In the genomic region with DNA sequence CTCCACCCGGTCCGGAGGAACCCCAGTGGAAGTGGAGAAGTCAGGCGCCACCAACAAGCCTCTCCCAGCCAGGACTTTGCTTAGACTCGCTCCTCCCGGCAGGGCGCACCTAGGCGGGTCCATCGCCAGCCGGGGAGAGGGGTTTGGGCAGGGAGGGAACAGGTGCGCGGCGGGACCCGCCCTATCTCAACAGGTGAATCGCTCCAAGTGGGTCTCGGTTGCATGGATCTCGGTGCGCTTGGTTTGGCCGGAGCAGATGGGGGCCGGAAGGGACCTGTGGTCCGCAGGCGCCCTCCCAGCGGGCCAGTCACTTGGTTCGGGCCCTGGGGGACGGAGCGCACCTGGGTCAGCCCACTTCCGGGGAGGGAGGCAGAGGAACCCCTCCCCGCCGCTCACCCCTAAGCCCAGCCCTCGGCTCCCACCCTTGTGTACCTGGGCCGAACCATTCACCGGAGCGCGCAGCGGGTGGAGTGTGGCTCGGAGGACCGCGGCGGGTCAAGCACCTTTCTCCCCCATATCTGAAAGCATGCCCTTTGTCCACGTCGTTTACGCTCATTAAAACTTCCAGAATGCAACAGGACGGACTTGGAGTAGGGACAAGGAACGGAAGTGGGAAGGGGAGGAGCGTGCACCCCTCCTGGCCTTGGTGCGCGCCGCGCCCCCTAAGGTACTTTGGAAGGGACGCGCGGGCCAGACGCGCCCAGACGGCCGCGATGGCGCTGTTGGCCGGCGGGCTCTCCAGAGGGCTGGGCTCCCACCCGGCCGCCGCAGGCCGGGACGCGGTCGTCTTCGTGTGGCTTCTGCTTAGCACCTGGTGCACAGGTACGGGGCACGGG, we compare ENCODE assay signal across 1 cellular context.
TF ChIP-seq lines count a peak whose summit lies in the region.

A gene with protein sequence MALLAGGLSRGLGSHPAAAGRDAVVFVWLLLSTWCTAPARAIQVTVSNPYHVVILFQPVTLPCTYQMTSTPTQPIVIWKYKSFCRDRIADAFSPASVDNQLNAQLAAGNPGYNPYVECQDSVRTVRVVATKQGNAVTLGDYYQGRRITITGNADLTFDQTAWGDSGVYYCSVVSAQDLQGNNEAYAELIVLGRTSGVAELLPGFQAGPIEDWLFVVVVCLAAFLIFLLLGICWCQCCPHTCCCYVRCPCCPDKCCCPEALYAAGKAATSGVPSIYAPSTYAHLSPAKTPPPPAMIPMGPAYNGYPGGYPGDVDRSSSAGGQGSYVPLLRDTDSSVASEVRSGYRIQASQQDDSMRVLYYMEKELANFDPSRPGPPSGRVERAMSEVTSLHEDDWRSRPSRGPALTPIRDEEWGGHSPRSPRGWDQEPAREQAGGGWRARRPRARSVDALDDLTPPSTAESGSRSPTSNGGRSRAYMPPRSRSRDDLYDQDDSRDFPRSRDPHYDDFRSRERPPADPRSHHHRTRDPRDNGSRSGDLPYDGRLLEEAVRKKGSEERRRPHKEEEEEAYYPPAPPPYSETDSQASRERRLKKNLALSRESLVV (plus strand): TSS at position 693 of the 836 bp plus-strand sequence. CDS start 21 bp downstream, at position 714.

TF ChIP-seq in HepG2, 621 proteins besides CTCF, POLR2A, EP300 and RAD21 (continued from another document and continues in another):
- TF ChIP-seq, protein P1, sequence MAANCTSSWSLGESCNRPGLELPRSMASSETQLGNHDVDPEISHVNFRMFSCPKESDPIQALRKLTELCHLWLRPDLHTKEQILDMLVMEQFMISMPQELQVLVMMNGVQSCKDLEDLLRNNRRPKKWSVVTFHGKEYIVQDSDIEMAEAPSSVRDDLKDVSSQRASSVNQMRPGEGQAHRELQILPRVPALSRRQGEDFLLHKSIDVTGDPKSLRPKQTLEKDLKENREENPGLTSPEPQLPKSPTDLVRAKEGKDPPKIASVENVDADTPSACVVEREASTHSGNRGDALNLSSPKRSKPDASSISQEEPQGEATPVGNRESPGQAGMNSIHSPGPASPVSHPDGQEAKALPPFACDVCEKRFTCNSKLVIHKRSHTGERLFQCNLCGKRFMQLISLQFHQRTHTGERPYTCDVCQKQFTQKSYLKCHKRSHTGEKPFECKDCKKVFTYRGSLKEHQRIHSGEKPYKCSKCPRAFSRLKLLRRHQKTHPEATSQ (CRISPR knock-in tag; IDR thresholded peaks at IDR 0.05; ENCODE audit: borderline replicate concordance), result peak; percentile 84
- TF ChIP-seq, protein P2, sequence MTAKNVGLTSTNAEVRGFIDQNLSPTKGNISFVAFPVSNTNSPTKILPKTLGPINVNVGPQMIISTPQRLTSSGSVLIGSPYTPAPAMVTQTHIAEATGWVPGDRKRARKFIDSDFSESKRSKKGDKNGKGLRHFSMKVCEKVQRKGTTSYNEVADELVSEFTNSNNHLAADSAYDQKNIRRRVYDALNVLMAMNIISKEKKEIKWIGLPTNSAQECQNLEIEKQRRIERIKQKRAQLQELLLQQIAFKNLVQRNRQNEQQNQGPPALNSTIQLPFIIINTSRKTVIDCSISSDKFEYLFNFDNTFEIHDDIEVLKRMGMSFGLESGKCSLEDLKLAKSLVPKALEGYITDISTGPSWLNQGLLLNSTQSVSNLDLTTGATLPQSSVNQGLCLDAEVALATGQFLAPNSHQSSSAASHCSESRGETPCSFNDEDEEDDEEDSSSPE (CRISPR knock-in tag; IDR thresholded peaks at IDR 0.05), result peak; percentile 43
- TF ChIP-seq ZNF607 (CRISPR knock-in tag; IDR thresholded peaks at IDR 0.05; ENCODE audit: borderline replicate concordance) (peak; percentile 68; the same call in 1 of the 2 replicates), ZNF878 (CRISPR knock-in tag; IDR thresholded peaks at IDR 0.05) (peak; percentile 70; the same call in 1 of the 2 replicates), CBX5 (CRISPR knock-in tag; IDR thresholded peaks at IDR 0.05; ENCODE audit: borderline replicate concordance) (peak; percentile 66), JUN (CRISPR knock-in tag; IDR thresholded peaks at IDR 0.05) (0 out of 2 replicates have a peak, but pooled peaks have one; percentile 34), ZNF550 (CRISPR knock-in tag; IDR thresholded peaks at IDR 0.05; ENCODE audit: borderline replicate concordance) (peak; percentile 63; the same call in 1 of the 2 replicates), AGO1 (IDR thresholded peaks at IDR 0.05; ENCODE audit: low read depth, low read length, poor library complexity, severe bottlenecking) (peak; percentile 27), ZFX (CRISPR knock-in tag; IDR thresholded peaks at IDR 0.05; ENCODE audit: low read depth) (peak; percentile 82), NFE2 (CRISPR knock-in tag; IDR thresholded peaks at IDR 0.05) (no peak), ZFAT (CRISPR knock-in tag; conservative IDR thresholded peaks at IDR 0.05) (no peak), ZNF451 (CRISPR knock-in tag; IDR thresholded peaks at IDR 0.05) (no peak; the same call in 1 of the 2 replicates), HOXD1 (CRISPR knock-in tag; IDR thresholded peaks at IDR 0.05) (peak; percentile 83; the same call in 1 of the 2 replicates), KDM5B (CRISPR knock-in tag; IDR thresholded peaks at IDR 0.05; ENCODE audit: borderline replicate concordance) (peak; percentile 58; the same call in 1 of the 2 replicates), MEIS1 (CRISPR knock-in tag; IDR thresholded peaks at IDR 0.05; ENCODE audit: borderline replicate concordance) (0 out of 2 replicates have a peak, but pooled peaks have one; percentile 43), ZNF337 (CRISPR knock-in tag; IDR thresholded peaks at IDR 0.05; ENCODE audit: borderline replicate concordance, low read depth) (no peak), RBAK (CRISPR knock-in tag; IDR thresholded peaks at IDR 0.05) (0 out of 2 replicates have a peak, but pooled peaks have one; percentile 31), NFATC3 (CRISPR knock-in tag; IDR thresholded peaks at IDR 0.05) (0 out of 2 replicates have a peak, but pooled peaks have one; percentile 40), NFE2L1 (CRISPR knock-in tag; IDR thresholded peaks at IDR 0.05; ENCODE audit: borderline replicate concordance) (no peak), TSC22D2 (CRISPR knock-in tag; IDR thresholded peaks at IDR 0.05; ENCODE audit: borderline replicate concordance) (peak; percentile 84), SNRNP70 (IDR thresholded peaks at IDR 0.05; ENCODE audit: low read depth, low read length) (no peak), KLF11 (CRISPR knock-in tag; IDR thresholded peaks at IDR 0.05) (no peak), ZNF724P (CRISPR knock-in tag; IDR thresholded peaks at IDR 0.05; ENCODE audit: borderline replicate concordance) (no peak; the same call in 1 of the 2 replicates), SALL2 (CRISPR knock-in tag; IDR thresholded peaks at IDR 0.05) (no peak), MED1 (CRISPR knock-in tag; IDR thresholded peaks at IDR 0.05) (no peak; the same call in 1 of the 2 replicates), MATR3 (CRISPR knock-in tag; IDR thresholded peaks at IDR 0.05) (no peak), RFXAP (CRISPR knock-in tag; IDR thresholded peaks at IDR 0.05; ENCODE audit: borderline replicate concordance) (peak; percentile 72; the same call in 1 of the 2 replicates), THAP11 (CRISPR knock-in tag; IDR thresholded peaks at IDR 0.05) (peak; percentile 80), PAX8 (CRISPR knock-in tag; IDR thresholded peaks at IDR 0.05; ENCODE audit: borderline replicate concordance) (0 out of 2 replicates have a peak, but pooled peaks have one; percentile 44), ZNF7 (CRISPR knock-in tag; IDR thresholded peaks at IDR 0.05) (no peak), POGZ (CRISPR knock-in tag; IDR thresholded peaks at IDR 0.05) (peak; percentile 39; the same call in 1 of the 2 replicates)
- TF ChIP-seq, protein P3, sequence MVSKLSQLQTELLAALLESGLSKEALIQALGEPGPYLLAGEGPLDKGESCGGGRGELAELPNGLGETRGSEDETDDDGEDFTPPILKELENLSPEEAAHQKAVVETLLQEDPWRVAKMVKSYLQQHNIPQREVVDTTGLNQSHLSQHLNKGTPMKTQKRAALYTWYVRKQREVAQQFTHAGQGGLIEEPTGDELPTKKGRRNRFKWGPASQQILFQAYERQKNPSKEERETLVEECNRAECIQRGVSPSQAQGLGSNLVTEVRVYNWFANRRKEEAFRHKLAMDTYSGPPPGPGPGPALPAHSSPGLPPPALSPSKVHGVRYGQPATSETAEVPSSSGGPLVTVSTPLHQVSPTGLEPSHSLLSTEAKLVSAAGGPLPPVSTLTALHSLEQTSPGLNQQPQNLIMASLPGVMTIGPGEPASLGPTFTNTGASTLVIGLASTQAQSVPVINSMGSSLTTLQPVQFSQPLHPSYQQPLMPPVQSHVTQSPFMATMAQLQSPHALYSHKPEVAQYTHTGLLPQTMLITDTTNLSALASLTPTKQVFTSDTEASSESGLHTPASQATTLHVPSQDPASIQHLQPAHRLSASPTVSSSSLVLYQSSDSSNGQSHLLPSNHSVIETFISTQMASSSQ (IDR thresholded peaks at IDR 0.05; ENCODE audit: low read depth), result no peak
- TF ChIP-seq, protein P3 (CRISPR knock-in tag; IDR thresholded peaks at IDR 0.05; ENCODE audit: borderline replicate concordance), result peak; percentile 72; the same call in 1 of the 2 replicates
- TF ChIP-seq, protein P4, sequence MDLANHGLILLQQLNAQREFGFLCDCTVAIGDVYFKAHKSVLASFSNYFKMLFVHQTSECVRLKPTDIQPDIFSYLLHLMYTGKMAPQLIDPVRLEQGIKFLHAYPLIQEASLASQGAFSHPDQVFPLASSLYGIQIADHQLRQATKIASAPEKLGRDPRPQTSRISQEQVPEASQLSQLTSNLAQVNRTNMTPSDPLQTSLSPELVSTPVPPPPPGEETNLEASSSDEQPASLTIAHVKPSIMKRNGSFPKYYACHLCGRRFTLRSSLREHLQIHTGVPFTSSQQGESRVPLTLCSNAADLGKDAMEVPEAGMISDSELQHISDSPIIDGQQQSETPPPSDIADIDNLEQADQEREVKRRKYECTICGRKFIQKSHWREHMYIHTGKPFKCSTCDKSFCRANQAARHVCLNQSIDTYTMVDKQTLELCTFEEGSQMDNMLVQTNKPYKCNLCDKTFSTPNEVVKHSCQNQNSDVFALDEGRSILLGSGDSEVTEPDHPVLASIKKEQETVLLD (CRISPR knock-in tag; IDR thresholded peaks at IDR 0.05; ENCODE audit: low read depth), result peak; percentile 77
- TF ChIP-seq, protein P5, sequence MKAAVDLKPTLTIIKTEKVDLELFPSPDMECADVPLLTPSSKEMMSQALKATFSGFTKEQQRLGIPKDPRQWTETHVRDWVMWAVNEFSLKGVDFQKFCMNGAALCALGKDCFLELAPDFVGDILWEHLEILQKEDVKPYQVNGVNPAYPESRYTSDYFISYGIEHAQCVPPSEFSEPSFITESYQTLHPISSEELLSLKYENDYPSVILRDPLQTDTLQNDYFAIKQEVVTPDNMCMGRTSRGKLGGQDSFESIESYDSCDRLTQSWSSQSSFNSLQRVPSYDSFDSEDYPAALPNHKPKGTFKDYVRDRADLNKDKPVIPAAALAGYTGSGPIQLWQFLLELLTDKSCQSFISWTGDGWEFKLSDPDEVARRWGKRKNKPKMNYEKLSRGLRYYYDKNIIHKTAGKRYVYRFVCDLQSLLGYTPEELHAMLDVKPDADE (CRISPR knock-in tag; IDR thresholded peaks at IDR 0.05), result 0 out of 2 replicates have a peak, but pooled peaks have one; percentile 45
- TF ChIP-seq, protein P6, sequence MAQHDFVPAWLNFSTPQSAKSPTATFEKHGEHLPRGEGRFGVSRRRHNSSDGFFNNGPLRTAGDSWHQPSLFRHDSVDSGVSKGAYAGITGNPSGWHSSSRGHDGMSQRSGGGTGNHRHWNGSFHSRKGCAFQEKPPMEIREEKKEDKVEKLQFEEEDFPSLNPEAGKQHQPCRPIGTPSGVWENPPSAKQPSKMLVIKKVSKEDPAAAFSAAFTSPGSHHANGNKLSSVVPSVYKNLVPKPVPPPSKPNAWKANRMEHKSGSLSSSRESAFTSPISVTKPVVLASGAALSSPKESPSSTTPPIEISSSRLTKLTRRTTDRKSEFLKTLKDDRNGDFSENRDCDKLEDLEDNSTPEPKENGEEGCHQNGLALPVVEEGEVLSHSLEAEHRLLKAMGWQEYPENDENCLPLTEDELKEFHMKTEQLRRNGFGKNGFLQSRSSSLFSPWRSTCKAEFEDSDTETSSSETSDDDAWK (CRISPR knock-in tag; IDR thresholded peaks at IDR 0.05), result no peak
- TF ChIP-seq, protein P7, sequence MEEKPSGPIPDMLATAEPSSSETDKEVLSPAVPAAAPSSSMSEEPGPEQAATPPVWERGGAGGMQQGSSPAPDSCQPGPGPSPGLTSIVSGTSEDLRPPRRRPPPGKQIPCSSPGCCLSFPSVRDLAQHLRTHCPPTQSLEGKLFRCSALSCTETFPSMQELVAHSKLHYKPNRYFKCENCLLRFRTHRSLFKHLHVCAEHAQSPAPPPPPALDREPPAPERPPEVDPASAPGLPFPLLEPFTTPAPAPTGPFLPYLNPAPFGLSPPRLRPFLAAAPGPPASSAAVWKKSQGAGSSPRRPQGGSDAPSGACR (CRISPR knock-in tag; IDR thresholded peaks at IDR 0.05), result peak; percentile 92
- TF ChIP-seq, protein P8, sequence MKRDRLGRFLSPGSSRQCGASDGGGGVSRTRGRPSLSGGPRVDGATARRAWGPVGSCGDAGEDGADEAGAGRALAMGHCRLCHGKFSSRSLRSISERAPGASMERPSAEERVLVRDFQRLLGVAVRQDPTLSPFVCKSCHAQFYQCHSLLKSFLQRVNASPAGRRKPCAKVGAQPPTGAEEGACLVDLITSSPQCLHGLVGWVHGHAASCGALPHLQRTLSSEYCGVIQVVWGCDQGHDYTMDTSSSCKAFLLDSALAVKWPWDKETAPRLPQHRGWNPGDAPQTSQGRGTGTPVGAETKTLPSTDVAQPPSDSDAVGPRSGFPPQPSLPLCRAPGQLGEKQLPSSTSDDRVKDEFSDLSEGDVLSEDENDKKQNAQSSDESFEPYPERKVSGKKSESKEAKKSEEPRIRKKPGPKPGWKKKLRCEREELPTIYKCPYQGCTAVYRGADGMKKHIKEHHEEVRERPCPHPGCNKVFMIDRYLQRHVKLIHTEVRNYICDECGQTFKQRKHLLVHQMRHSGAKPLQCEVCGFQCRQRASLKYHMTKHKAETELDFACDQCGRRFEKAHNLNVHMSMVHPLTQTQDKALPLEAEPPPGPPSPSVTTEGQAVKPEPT (CRISPR knock-in tag; IDR thresholded peaks at IDR 0.05; ENCODE audit: low read depth), result peak; percentile 47; the same call in 1 of the 2 replicates
- TF ChIP-seq, protein P9, sequence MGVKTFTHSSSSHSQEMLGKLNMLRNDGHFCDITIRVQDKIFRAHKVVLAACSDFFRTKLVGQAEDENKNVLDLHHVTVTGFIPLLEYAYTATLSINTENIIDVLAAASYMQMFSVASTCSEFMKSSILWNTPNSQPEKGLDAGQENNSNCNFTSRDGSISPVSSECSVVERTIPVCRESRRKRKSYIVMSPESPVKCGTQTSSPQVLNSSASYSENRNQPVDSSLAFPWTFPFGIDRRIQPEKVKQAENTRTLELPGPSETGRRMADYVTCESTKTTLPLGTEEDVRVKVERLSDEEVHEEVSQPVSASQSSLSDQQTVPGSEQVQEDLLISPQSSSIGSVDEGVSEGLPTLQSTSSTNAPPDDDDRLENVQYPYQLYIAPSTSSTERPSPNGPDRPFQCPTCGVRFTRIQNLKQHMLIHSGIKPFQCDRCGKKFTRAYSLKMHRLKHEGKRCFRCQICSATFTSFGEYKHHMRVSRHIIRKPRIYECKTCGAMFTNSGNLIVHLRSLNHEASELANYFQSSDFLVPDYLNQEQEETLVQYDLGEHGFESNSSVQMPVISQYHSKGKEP (CRISPR knock-in tag; IDR thresholded peaks at IDR 0.05), result peak; percentile 57; the same call in 1 of the 2 replicates
